13 cellular contexts compared by ENCODE assay signal in genomic region chr11:46003647-46004046, GRCh38.
DNase-seq lines count a peak whose midpoint lies in the region; ATAC-seq, FAIRE-seq and TF ChIP-seq lines count a peak whose summit lies in the region.
"Had no signal": no experiment of that assay in that cellular context is flagged by ENCODE, and none has a peak within 500 bp of the region (broad histone marks: within the 10 kb centered on the region; RNA-seq: fewer than 3 reads in every experiment).

No MANE protein-coding gene starts in this region.

- no peaks in the 10 kb centered on the region for H3K4me1 ChIP-seq in kidney (ENCODE audit: control insufficient read depth in 1 of 2, insufficient read depth in 1 of 2, low read depth in 1 of 2, low read length in 2 of 2)

- no peak overlapping the region for H3K9ac ChIP-seq in kidney (ENCODE audit: low read length in 2 of 2)

- no peak for TF ChIP-seq CTCF in choroid plexus epithelial cell (conservative IDR thresholded peaks at IDR 0.05; ENCODE audit: low read depth, low read length)
- TF ChIP-seq CTCF in kidney (IDR thresholded peaks at IDR 0.05; ENCODE audit: borderline replicate concordance, extremely low read depth, insufficient read depth) = no peak

- no peak for ATAC-seq in HG03025 (IDR thresholded peaks at IDR 0.05; ENCODE audit: low FRiP score, unreplicated experiment)
- ATAC-seq in GM18909 (IDR thresholded peaks at IDR 0.05; ENCODE audit: poor library complexity, unreplicated experiment) = no peak
- ATAC-seq: A549; left colon; stimulated activated naive CD8-positive, alpha-beta T cell treated with anti-CD3 and anti-CD28 coated beads, Interleukin-15, amount 100 ng/mL, for 72 hours had no signal

- no peak for FAIRE-seq in kidney (lab: Jason Lieb, UNC)
- FAIRE-seq: A549 had no signal

- DNase-seq in SIG-M5 treated with dmso at 0.1 percent for 504 hours (lab: John Stamatoyannopoulos, UW; ENCODE audit: unreplicated experiment) (peak; percentile 60), SIG-M5 (lab: John Stamatoyannopoulos, UW) (no peak), NCI-H2227 (lab: John Stamatoyannopoulos, UW; ENCODE audit: unreplicated experiment) (peak; percentile 49), choroid plexus epithelial cell (ENCODE audit: low read depth) (peak; percentile 62), superior temporal gyrus (ENCODE audit: extremely low spot score) (peak; percentile 48), kidney (no peak)
- DNase-seq: activated CD8-positive, alpha-beta memory T cell treated with anti-CD3 and anti-CD28 coated beads, Interleukin-2, amount 50 U/mL, for 48 hours; erythroblast; left colon; stimulated activated naive CD8-positive, alpha-beta T cell treated with anti-CD3 and anti-CD28 coated beads, Interleukin-15, amount 100 ng/mL, for 72 hours had no signal

- H3K27ac ChIP-seq in kidney (ENCODE audit: low read depth in 2 of 2, low read length in 2 of 2) = no peak overlapping the region
- H3K27ac ChIP-seq: A549 had no signal

- no peaks in the 10 kb centered on the region for H3K36me3 ChIP-seq in kidney (ENCODE audit: control insufficient read depth in 1 of 2, insufficient read depth in 2 of 2, low read length in 2 of 2)

- intact Hi-C loops in kidney (cut with DNase I) = no loop called here

- no peaks in the 10 kb centered on the region for H3K9me3 ChIP-seq in kidney (ENCODE audit: control insufficient read depth in 1 of 2, low read length in 2 of 2)
- H3K9me3 ChIP-seq: A549 had no signal

- H3K4me3 ChIP-seq in choroid plexus epithelial cell (ENCODE audit: low read depth, low read length) = no peak overlapping the region
- H3K4me3 ChIP-seq in kidney (ENCODE audit: low read length in 2 of 2) = no peak overlapping the region
- H3K4me3 ChIP-seq: A549 had no signal

Comparison
In these comparisons a context has a peak if more than half of its experiments do, and no peak if none do; other contexts are left out.
1. DNase-seq: peak in SIG-M5 treated with dmso at 0.1 percent for 504 hours (single experiment), NCI-H2227 (single experiment), choroid plexus epithelial cell (single experiment) and superior temporal gyrus (single experiment); none in SIG-M5 (single experiment) and kidney (single experiment).